8 cellular contexts compared by ENCODE assay signal in the genomic region with DNA sequence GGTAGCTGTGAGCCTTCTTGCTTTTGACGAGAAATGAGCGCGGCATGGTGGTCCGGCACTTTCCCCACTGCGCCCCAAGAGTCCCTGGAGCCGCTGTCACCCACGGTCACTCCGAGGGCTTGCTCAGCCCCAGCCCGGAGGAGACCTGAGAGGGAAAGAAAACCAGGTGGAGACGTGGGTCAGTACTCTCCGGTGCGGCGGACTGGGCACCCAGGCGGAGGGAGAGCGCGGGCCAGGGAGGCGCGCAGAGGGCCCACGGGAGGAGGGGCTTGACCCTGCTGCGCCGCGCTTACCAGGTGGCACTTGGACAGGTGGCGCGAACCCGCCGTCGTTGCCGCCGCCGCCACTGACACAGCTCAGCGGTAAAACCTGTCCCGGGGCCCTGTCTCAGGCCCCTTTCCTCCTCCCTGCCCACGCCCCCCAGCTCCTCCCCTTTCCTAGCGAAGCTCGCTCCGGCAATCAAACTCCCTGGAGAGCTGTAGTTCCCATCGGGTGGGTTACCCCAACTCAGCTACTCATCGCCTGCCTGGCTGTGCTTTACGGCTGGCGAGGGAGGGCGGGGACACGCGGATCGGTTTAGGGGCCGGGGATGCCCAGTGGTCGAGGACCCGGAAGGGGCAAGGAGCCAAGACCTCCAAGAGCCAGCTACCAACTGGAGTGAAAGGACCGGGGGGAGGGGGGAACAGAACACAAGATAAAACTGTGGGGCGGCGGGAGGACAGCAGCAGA. TPM values are rescaled to one million over a fixed set of nuclear protein-coding genes. Genes with fewer than 3 reads are reported as not detected.
A peak's percentile ranks its signal among the peaks of the same experiment; 100 is the strongest.
DNase-seq lines count a peak whose midpoint lies in the region; FAIRE-seq and TF ChIP-seq lines count a peak whose summit lies in the region.

No MANE protein-coding gene starts in this region.

- H3K36me3 ChIP-seq in small intestine (ENCODE audit: control insufficient read depth in 2 of 2, insufficient read depth in 2 of 2, low read length in 2 of 2) = no peaks in the 10 kb centered on the region

- no peak for FAIRE-seq in small intestine (lab: Jason Lieb, UNC)
- FAIRE-seq in urothelium cell line (lab: Jason Lieb, UNC) = no peak

- 1 to 3% (median 2%) methylated on average over 43 to 50 of the region's 50 CpGs for WGBS in small intestine, 3 donors

- H3K9me3 ChIP-seq in small intestine (ENCODE audit: control insufficient read depth, low read depth) = no peaks in the 10 kb centered on the region

- peaks cover 0 to 7% of the 10 kb centered on the region in 2 donors for H3K4me1 ChIP-seq in small intestine (ENCODE audit: control insufficient read depth in 2 of 2, insufficient read depth in 1 of 2, low read depth in 1 of 2, low read length in 1 of 2)

- peak; percentile 45 for TF ChIP-seq POLR2A in GM18951 (IDR thresholded peaks at IDR 0.05; ENCODE audit: extremely low read depth, insufficient read depth, insufficient read length)

- peak overlapping the region; percentile 46 to 58 for H3K4me3 ChIP-seq in small intestine (ENCODE audit: low read depth in 1 of 2, low read length in 2 of 2)

- peaks cover 5 to 26% of the 10 kb centered on the region in 2 donors for H3K27me3 ChIP-seq in small intestine (ENCODE audit: control insufficient read depth in 2 of 2, insufficient read depth in 2 of 2, low read length in 2 of 2)

- in situ Hi-C loops in GM18951 (cut with MboI; ENCODE audit: low sequenced_read_pairs, unreplicated experiment) = loop anchor here (10.0 kb wide), 1 partner anchor 101 kb away; no protein-coding TSS in a partner anchor

- DNase-seq in NCI-H146 (lab: John Stamatoyannopoulos, UW) (peak; percentile 77), germinal center (ENCODE audit: low spot score) (peak; percentile 35), small intestine (no peak), hepatic stellate cell (ENCODE audit: low spot score) (no peak), glomerular visceral epithelial cell (ENCODE audit: extremely low spot score) (no peak), urothelium cell line (ENCODE audit: low spot score) (no peak)
- peak; percentile 41 for DNase-seq in activated CD4-positive, alpha-beta T cell treated with anti-CD3 and anti-CD28 coated beads, Interleukin-2, amount 50 U/mL, for 1 hour

- H3K27ac ChIP-seq in small intestine (ENCODE audit: low read depth in 1 of 2, low read length in 1 of 2) = peak overlapping the region; percentile 50 to 87

RNA-seq across cellular contexts. Expression of gene GFI1, which starts 3.1 kb away (rescaled TPM):
- 1 to 10 TPM; 2.5 to 3.0 (median 2.7) TPM for polyA plus RNA-seq in small intestine

Comparison
In these comparisons a context has a peak if more than half of its experiments do, and no peak if none do; other contexts are left out.
1. DNase-seq: peak in NCI-H146 (single experiment), activated CD4-positive, alpha-beta T cell treated with anti-CD3 and anti-CD28 coated beads, Interleukin-2, amount 50 U/mL, for 1 hour (single experiment) and germinal center (single experiment); none in small intestine (single experiment), hepatic stellate cell (single experiment), glomerular visceral epithelial cell (single experiment) and urothelium cell line (single experiment).